In the genomic region with DNA sequence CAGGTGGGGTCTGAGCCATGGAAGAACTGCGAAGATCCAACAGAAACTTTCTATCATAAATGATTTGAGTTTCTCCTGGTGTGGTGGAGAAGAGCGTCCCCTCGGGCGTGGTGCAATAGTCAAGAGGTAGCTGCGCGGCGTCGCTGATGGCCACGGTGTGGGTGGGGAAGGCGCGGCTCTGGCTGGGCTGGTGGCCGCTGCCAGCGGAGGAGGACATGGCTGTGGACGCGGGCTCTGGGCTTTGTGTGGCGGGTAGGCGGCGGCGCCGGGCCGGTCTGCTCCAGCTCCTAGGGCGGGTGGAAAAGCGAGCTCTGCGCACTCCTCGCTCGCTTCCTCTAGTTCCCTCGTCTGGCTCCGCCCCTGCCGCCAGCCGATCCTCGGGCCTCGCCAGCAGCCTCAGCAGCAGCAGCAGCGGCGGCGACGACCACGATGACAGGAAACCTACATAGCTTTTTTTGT, we compare ENCODE assay signal across 8 cellular contexts. TPM values are rescaled to one million over a fixed set of nuclear protein-coding genes. Genes with fewer than 3 reads are reported as not detected.
DNase-seq lines count a peak whose midpoint lies in the region; ATAC-seq and TF ChIP-seq lines count a peak whose summit lies in the region.

No MANE protein-coding gene starts in this region.

- DNase-seq in CD8-positive, alpha-beta memory T cell, result peak; percentile 66 to 86 (median 75)
- peak; percentile 81 for DNase-seq in GM20000 (ENCODE audit: low spot score)
- peak; percentile 58 for DNase-seq in RWPE1 (ENCODE audit: low spot score)
- DNase-seq in activated gamma-delta T cell treated with Interleukin-2 at 50 U/mL for 16 hours, result peak; percentile 81
- DNase-seq in foreskin melanocyte, result peak; percentile 52
- peak; percentile 95 for DNase-seq in neural progenitor cell (ENCODE audit: low spot score)
- peak; percentile 75 to 79 for DNase-seq in stimulated activated naive CD8-positive, alpha-beta T cell treated with anti-CD3 and anti-CD28 coated beads, Interleukin-15, amount 100 ng/mL, for 72 hours

- H3K4me3 Mint-ChIP-seq in CD8-positive, alpha-beta memory T cell, result peak overlapping the region; percentile 83 to 97 (median 89)
- H3K4me3 Mint-ChIP-seq in IgD-negative memory B cell, result peak overlapping the region; percentile 86 to 94 (median 90)
- peak overlapping the region; percentile 78 for H3K4me3 Mint-ChIP-seq in neural progenitor cell
- peak overlapping the region; percentile 82 to 83 for H3K4me3 Mint-ChIP-seq in stimulated activated naive CD8-positive, alpha-beta T cell treated with anti-CD3 and anti-CD28 coated beads, Interleukin-15, amount 100 ng/mL, for 72 hours

- H3K36me3 Mint-ChIP-seq in CD8-positive, alpha-beta memory T cell, result peaks cover 0 to 6% (median 1%) of the 10 kb centered on the region in 3 donors
- H3K36me3 Mint-ChIP-seq in IgD-negative memory B cell (peaks cover 5% of the 10 kb centered on the region), neural progenitor cell (peaks cover 19% of the 10 kb centered on the region)

- peaks cover 42% of the 10 kb centered on the region for H3F3A ChIP-seq in neural progenitor cell (ENCODE audit: low read depth)

- peak overlapping the region; percentile 81 to 99 (median 94) for H3K27ac Mint-ChIP-seq in CD8-positive, alpha-beta memory T cell
- H3K27ac Mint-ChIP-seq in IgD-negative memory B cell, result peak overlapping the region; percentile 27 to 75 (median 63)
- H3K27ac Mint-ChIP-seq in neural progenitor cell, result peak overlapping the region; percentile 15
- H3K27ac Mint-ChIP-seq in stimulated activated naive CD8-positive, alpha-beta T cell treated with anti-CD3 and anti-CD28 coated beads, Interleukin-15, amount 100 ng/mL, for 72 hours, result peak overlapping the region in 1 of 2 donors; percentile 14

- H3K9ac ChIP-seq in neural progenitor cell, result no peak overlapping the region

- no peaks in the 10 kb centered on the region for H3K36me3 ChIP-seq in CD8-positive, alpha-beta memory T cell (ENCODE audit: insufficient read depth, low read length)
- no peaks in the 10 kb centered on the region for H3K36me3 ChIP-seq in neural progenitor cell

- peak overlapping the region; percentile 77 for H3K4me2 ChIP-seq in neural progenitor cell

- no peak for TF ChIP-seq CTCF in GM20000 (IDR thresholded peaks at IDR 0.05; ENCODE audit: extremely low read depth, missing control alignments)
- no peak for TF ChIP-seq CTCF in RWPE1 (conservative IDR thresholded peaks at IDR 0.05; ENCODE audit: low read depth)
- TF ChIP-seq CTCF in neural progenitor cell (IDR thresholded peaks at IDR 0.05), result no peak

- H3K4me1 ChIP-seq in CD8-positive, alpha-beta memory T cell (ENCODE audit: insufficient read depth, low read length), result peaks cover 17% of the 10 kb centered on the region
- peaks cover 32% of the 10 kb centered on the region for H3K4me1 ChIP-seq in neural progenitor cell

- H3K27me3 ChIP-seq in CD8-positive, alpha-beta memory T cell (ENCODE audit: insufficient read depth, low read length, poor library complexity, severe bottlenecking), result no peaks in the 10 kb centered on the region
- H3K27me3 ChIP-seq in neural progenitor cell, result peaks cover 31% of the 10 kb centered on the region

- CTCF ChIA-PET in CD8-positive, alpha-beta memory T cell (lab: Charles Lee), result interaction anchor here (0.7 to 1.7 kb wide), 9 partner anchors 12 to 91 kb away, joined by 3 to 4 read pairs (median 3); a partner anchor contains a TSS
- CTCF ChIA-PET in RWPE1 (lab: Yijun Ruan, JAX), result interaction anchor here (0.8 kb wide), 1 partner anchor 68 kb away, joined by 3 read pairs; no protein-coding TSS in a partner anchor

- peaks cover 38 to 49% (median 45%) of the 10 kb centered on the region in 3 donors for H3K4me1 Mint-ChIP-seq in CD8-positive, alpha-beta memory T cell
- H3K4me1 Mint-ChIP-seq in IgD-negative memory B cell (peaks cover 15 to 31% (median 22%) of the 10 kb centered on the region in 3 donors), neural progenitor cell (peaks cover 50% of the 10 kb centered on the region)
- peaks cover 55% of the 10 kb centered on the region for H3K4me1 Mint-ChIP-seq in stimulated activated naive CD8-positive, alpha-beta T cell treated with anti-CD3 and anti-CD28 coated beads, Interleukin-15, amount 100 ng/mL, for 72 hours

- peak overlapping the region; percentile 66 for H3K27ac ChIP-seq in CD8-positive, alpha-beta memory T cell (ENCODE audit: low read depth, low read length)
- H3K27ac ChIP-seq in RWPE1 (peak overlapping the region; percentile 62), neural progenitor cell (no peak overlapping the region)

- peak overlapping the region; percentile 70 for H3K4me3 ChIP-seq in CD8-positive, alpha-beta memory T cell (ENCODE audit: low read length)
- H3K4me3 ChIP-seq in neural progenitor cell, result peak overlapping the region; percentile 46

- POLR2A ChIA-PET in CD8-positive, alpha-beta memory T cell (lab: Charles Lee), result interaction anchor here (0.7 to 3.3 kb wide), 4 partner anchors 24 to 308 kb away, joined by 3 to 18 read pairs (median 3); a partner anchor contains a TSS
- POLR2A ChIA-PET in RWPE1 (lab: Yijun Ruan, JAX; ENCODE audit: low non-redundant PET), result no interaction called here

- peak; percentile 99 for ATAC-seq in stimulated activated naive CD8-positive, alpha-beta T cell treated with anti-CD3 and anti-CD28 coated beads, Interleukin-15, amount 100 ng/mL, for 72 hours

- H4K20me1 ChIP-seq in neural progenitor cell (ENCODE audit: low read depth), result peaks cover 36% of the 10 kb centered on the region

- peak overlapping the region; percentile 38 for H2AFZ ChIP-seq in neural progenitor cell (replicated peaks)

- H3K9me3 ChIP-seq in CD8-positive, alpha-beta memory T cell (ENCODE audit: low read length), result no peaks in the 10 kb centered on the region
- H3K9me3 ChIP-seq in neural progenitor cell (ENCODE audit: low read depth), result no peaks in the 10 kb centered on the region

- H3K9me3 Mint-ChIP-seq in CD8-positive, alpha-beta memory T cell, result no peaks in the 10 kb centered on the region
- H3K9me3 Mint-ChIP-seq in IgD-negative memory B cell, result no peaks in the 10 kb centered on the region
- H3K9me3 Mint-ChIP-seq in neural progenitor cell, result no peaks in the 10 kb centered on the region
- H3K9me3 Mint-ChIP-seq in stimulated activated naive CD8-positive, alpha-beta T cell treated with anti-CD3 and anti-CD28 coated beads, Interleukin-15, amount 100 ng/mL, for 72 hours, result no peaks in the 10 kb centered on the region

- peaks cover 0 to 2% of the 10 kb centered on the region in 2 donors for H3K27me3 Mint-ChIP-seq in CD8-positive, alpha-beta memory T cell
- H3K27me3 Mint-ChIP-seq in IgD-negative memory B cell (peaks cover 3% of the 10 kb centered on the region), neural progenitor cell (ENCODE audit: insufficient read depth, low read depth) (peaks cover 2% of the 10 kb centered on the region)
- no peaks in the 10 kb centered on the region for H3K27me3 Mint-ChIP-seq in stimulated activated naive CD8-positive, alpha-beta T cell treated with anti-CD3 and anti-CD28 coated beads, Interleukin-15, amount 100 ng/mL, for 72 hours

- H3K79me2 ChIP-seq in neural progenitor cell (ENCODE audit: low read depth), result peaks cover 60% of the 10 kb centered on the region

RNA-seq across cellular contexts. Expression of a gene that starts 5.9 kb away (rescaled TPM):
- total RNA-seq in CD8-positive, alpha-beta memory T cell, result 1 to 10 TPM; 6.5 to 7.6 TPM
- polyA plus RNA-seq in CD8-positive, alpha-beta memory T cell, result 1.3 TPM
- polyA plus RNA-seq in IgD-negative memory B cell, result 0.60 TPM
- 11.9 and 17.0 TPM in 2 replicates for total RNA-seq in neural progenitor cell (ENCODE audit: low replicate concordance)

RNA-seq across cellular contexts. Expression of a gene that starts 32.7 kb away (rescaled TPM):
- 10 to 100 TPM; 56.7 to 56.8 TPM for total RNA-seq in CD8-positive, alpha-beta memory T cell
- polyA plus RNA-seq in CD8-positive, alpha-beta memory T cell, result 33.4 TPM
- 31.1 TPM for polyA plus RNA-seq in IgD-negative memory B cell
- total RNA-seq in neural progenitor cell (ENCODE audit: low replicate concordance), result 42.9 and 72.2 TPM in 2 replicates

RNA-seq across cellular contexts. Expression of a gene that starts 32.7 kb away (rescaled TPM):
- total RNA-seq in CD8-positive, alpha-beta memory T cell, result 10 to 100 TPM; 23.7 to 24.7 TPM
- polyA plus RNA-seq in CD8-positive, alpha-beta memory T cell, result 6.8 TPM
- polyA plus RNA-seq in IgD-negative memory B cell, result 7.8 TPM
- total RNA-seq in neural progenitor cell (ENCODE audit: low replicate concordance), result 13.8 and 18.1 TPM in 2 replicates
